Comparison of ENCODE assay signal across 8 cellular contexts in genomic region chr19:19822148-19822429, GRCh38. TPM values are rescaled to one million over a fixed set of nuclear protein-coding genes. Genes with fewer than 3 reads are reported as not detected.
DNase-seq lines count a peak whose midpoint lies in the region; ATAC-seq and TF ChIP-seq lines count a peak whose summit lies in the region.

No MANE protein-coding gene starts in this region.

- no peaks in the 10 kb centered on the region for H3K9me2 ChIP-seq in hepatocyte (replicated peaks; ENCODE audit: insufficient read depth)

- H2AFZ ChIP-seq in hepatocyte = peak overlapping the region; percentile 49

- no peaks in the 10 kb centered on the region for H3K27me3 Mint-ChIP-seq in activated T-helper 17 cell treated with anti-CD3 and anti-CD28 coated beads, Interleukin-2, amount 50 U/mL, for 72 hours
- no peaks in the 10 kb centered on the region for H3K27me3 Mint-ChIP-seq in stimulated activated memory B cell treated with anti-CD40 and anti-IgM and Interleukin-4, amounts not matched to agents 10 μg/mL and 1 μg/mL and 100 μg/mL, for 72 hours

- TF ChIP-seq CTCF in hepatocyte (IDR thresholded peaks at IDR 0.05; ENCODE audit: poor library complexity) = no peak

- peaks cover 18% of the 10 kb centered on the region for H3K9me3 ChIP-seq in hepatocyte (ENCODE audit: low read depth)

- 80% methylated on average over 6 of the region's 6 CpGs for WGBS in hepatocyte (ENCODE audit: low lambda C conversion rate, missing lambda C conversion rate)

- H3K27me3 ChIP-seq in hepatocyte = no peaks in the 10 kb centered on the region

- H3K36me3 Mint-ChIP-seq in activated T-helper 17 cell treated with anti-CD3 and anti-CD28 coated beads, Interleukin-2, amount 50 U/mL, for 72 hours (ENCODE audit: low read depth) = peaks cover 46% of the 10 kb centered on the region
- peaks cover 46% of the 10 kb centered on the region for H3K36me3 Mint-ChIP-seq in stimulated activated memory B cell treated with anti-CD40 and anti-IgM and Interleukin-4, amounts not matched to agents 10 μg/mL and 1 μg/mL and 100 μg/mL, for 72 hours

- peak overlapping the region; percentile 98 for H3K27ac Mint-ChIP-seq in activated T-helper 17 cell treated with anti-CD3 and anti-CD28 coated beads, Interleukin-2, amount 50 U/mL, for 72 hours
- peak overlapping the region; percentile 99 for H3K27ac Mint-ChIP-seq in stimulated activated memory B cell treated with anti-CD40 and anti-IgM and Interleukin-4, amounts not matched to agents 10 μg/mL and 1 μg/mL and 100 μg/mL, for 72 hours

- H3K4me1 Mint-ChIP-seq in activated T-helper 17 cell treated with anti-CD3 and anti-CD28 coated beads, Interleukin-2, amount 50 U/mL, for 72 hours = peaks cover 5% of the 10 kb centered on the region
- H3K4me1 Mint-ChIP-seq in stimulated activated memory B cell treated with anti-CD40 and anti-IgM and Interleukin-4, amounts not matched to agents 10 μg/mL and 1 μg/mL and 100 μg/mL, for 72 hours = peaks cover 51% of the 10 kb centered on the region

- H3K79me2 ChIP-seq in hepatocyte = peaks cover 41% of the 10 kb centered on the region

- H3K4me3 Mint-ChIP-seq in activated T-helper 17 cell treated with anti-CD3 and anti-CD28 coated beads, Interleukin-2, amount 50 U/mL, for 72 hours = peak overlapping the region; percentile 96
- peak overlapping the region; percentile 100 for H3K4me3 Mint-ChIP-seq in stimulated activated memory B cell treated with anti-CD40 and anti-IgM and Interleukin-4, amounts not matched to agents 10 μg/mL and 1 μg/mL and 100 μg/mL, for 72 hours

- no peak for ATAC-seq in activated T-helper 17 cell treated with anti-CD3 and anti-CD28 coated beads, Interleukin-2, amount 50 U/mL, for 72 hours (replicated peaks)
- no peak for ATAC-seq in stimulated activated memory B cell treated with anti-CD40 and anti-IgM and Interleukin-4, amounts not matched to agents 10 μg/mL and 1 μg/mL and 100 μg/mL, for 72 hours
- ATAC-seq in GM19395 (IDR thresholded peaks at IDR 0.05; ENCODE audit: unreplicated experiment) (no peak), GM18519 (IDR thresholded peaks at IDR 0.05; ENCODE audit: low FRiP score, unreplicated experiment) (no peak)

- no peaks in the 10 kb centered on the region for H4K20me1 ChIP-seq in hepatocyte (ENCODE audit: insufficient read depth, poor library complexity, severe bottlenecking)

- peak; percentile 39 for DNase-seq in NCI-H748 (lab: John Stamatoyannopoulos, UW; ENCODE audit: unreplicated experiment)
- no peak for DNase-seq in NCI-H748 treated with DMSO at 0.1 percent for 48 hours (lab: John Stamatoyannopoulos, UW)
- no peak for DNase-seq in hepatocyte (ENCODE audit: low spot score)
- no peak for DNase-seq in activated CD4-positive, alpha-beta T cell treated with anti-CD3 and anti-CD28 coated beads for 1 hour

- peak overlapping the region; percentile 65 for H3K27ac ChIP-seq in hepatocyte

- no peaks in the 10 kb centered on the region for H3K4me1 ChIP-seq in hepatocyte (ENCODE audit: insufficient read depth)

- peak overlapping the region; percentile 70 for H3K4me2 ChIP-seq in hepatocyte

- peaks cover 3% of the 10 kb centered on the region for H3K36me3 ChIP-seq in hepatocyte (replicated peaks; ENCODE audit: insufficient read depth, low read depth)

- no peaks in the 10 kb centered on the region for H3K9me3 Mint-ChIP-seq in activated T-helper 17 cell treated with anti-CD3 and anti-CD28 coated beads, Interleukin-2, amount 50 U/mL, for 72 hours
- H3K9me3 Mint-ChIP-seq in stimulated activated memory B cell treated with anti-CD40 and anti-IgM and Interleukin-4, amounts not matched to agents 10 μg/mL and 1 μg/mL and 100 μg/mL, for 72 hours = peaks cover 8% of the 10 kb centered on the region

- no peak overlapping the region for H3K4me3 ChIP-seq in hepatocyte

RNA-seq across cellular contexts. Expression of gene ZNF506, which starts 0.5 kb away (rescaled TPM):
- 10 to 100 TPM; 16.1 to 58.1 TPM for total RNA-seq in activated T-helper 17 cell treated with anti-CD3 and anti-CD28 coated beads, Interleukin-2, amount 50 U/mL, for 72 hours
- 27.7 and 47.1 TPM in 2 replicates for total RNA-seq in hepatocyte
- 9.9 and 16.4 TPM in 2 replicates for polyA plus RNA-seq in hepatocyte

RNA-seq across cellular contexts. Expression of gene ZNF253, which starts 43.6 kb away (rescaled TPM):
- 10 to 100 TPM; 15.7 to 17.9 TPM for total RNA-seq in activated T-helper 17 cell treated with anti-CD3 and anti-CD28 coated beads, Interleukin-2, amount 50 U/mL, for 72 hours
- total RNA-seq in hepatocyte = 12.3 and 16.2 TPM in 2 replicates
- 5.0 and 7.1 TPM in 2 replicates for polyA plus RNA-seq in hepatocyte
